Comparison of ENCODE assay signal across 17 cellular contexts in the genomic region with DNA sequence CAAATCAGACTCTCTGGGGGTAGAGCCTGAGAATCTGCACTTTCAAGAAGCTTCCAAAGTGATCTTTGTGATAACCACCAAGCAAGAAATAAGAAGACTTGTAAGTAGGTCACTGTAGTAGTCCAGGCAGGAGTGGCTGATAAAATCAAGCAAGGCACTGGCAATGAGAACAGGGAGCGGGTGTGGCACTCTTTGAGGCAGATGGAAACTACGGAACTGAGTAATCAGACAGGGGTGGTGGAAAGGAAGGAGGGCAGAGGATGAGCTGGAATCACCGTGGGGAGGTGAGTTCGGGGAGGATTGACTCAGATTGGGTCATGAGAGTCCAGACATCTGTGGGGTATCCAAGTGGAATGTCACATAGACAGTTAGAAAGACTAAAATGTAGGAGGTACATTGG. TPM values are rescaled to one million over a fixed set of nuclear protein-coding genes. Genes with fewer than 3 reads are reported as not detected.
"Had no signal": no experiment of that assay in that cellular context is flagged by ENCODE, and none has a peak within 500 bp of the region (broad histone marks: within the 10 kb centered on the region; RNA-seq: fewer than 3 reads in every experiment).

No MANE protein-coding gene starts in this region.

- H3K9me3 ChIP-seq: gastrocnemius medialis, heart left ventricle, ovary, psoas muscle, tibial artery, vagina had no signal

- H3K4me3 Mint-ChIP-seq: activated naive CD4-positive, alpha-beta T cell treated with anti-CD3 and anti-CD28 coated beads, Interleukin-2, amount 50 U/mL, for 24 hours; naive thymus-derived CD8-positive, alpha-beta T cell had no signal

- H3K36me3 ChIP-seq: gastrocnemius medialis, heart left ventricle, ovary, tibial artery, vagina, WERI-Rb-1 had no signal

- H3K27me3 ChIP-seq: ovary, vagina had no signal

- H3K27ac ChIP-seq: gastrocnemius medialis, heart left ventricle, ovary, psoas muscle, tibial artery, vagina, WERI-Rb-1 had no signal

- ATAC-seq: gastrocnemius medialis; heart left ventricle; naive thymus-derived CD8-positive, alpha-beta T cell; psoas muscle; right cardiac atrium; stimulated activated naive CD8-positive, alpha-beta T cell treated with anti-CD3 and anti-CD28 coated beads, Interleukin-15, Interleukin-2, amounts not matched to agents 100 U/mL and 50 U/mL, for 24 hours had no signal

- DNase-seq: activated CD4-positive, alpha-beta T cell treated with anti-CD3 and anti-CD28 coated beads for 1 hour; activated gamma-delta T cell; dermis blood vessel endothelial cell; effector memory CD4-positive, alpha-beta T cell; gastrocnemius medialis; heart left ventricle; naive thymus-derived CD8-positive, alpha-beta T cell; ovary; psoas muscle; right cardiac atrium; stimulated activated naive CD8-positive, alpha-beta T cell treated with anti-CD3 and anti-CD28 coated beads, Interleukin-15, Interleukin-2, amounts not matched to agents 100 U/mL and 50 U/mL, for 24 hours; substantia nigra; tibial artery; WERI-Rb-1 had no signal

- H3K27ac Mint-ChIP-seq: activated naive CD4-positive, alpha-beta T cell treated with anti-CD3 and anti-CD28 coated beads, Interleukin-2, amount 50 U/mL, for 24 hours had no signal

- H3K9me3 Mint-ChIP-seq: activated naive CD4-positive, alpha-beta T cell treated with anti-CD3 and anti-CD28 coated beads, Interleukin-2, amount 50 U/mL, for 24 hours; naive thymus-derived CD8-positive, alpha-beta T cell had no signal

- H3K36me3 Mint-ChIP-seq: activated naive CD4-positive, alpha-beta T cell treated with anti-CD3 and anti-CD28 coated beads, Interleukin-2, amount 50 U/mL, for 24 hours; naive thymus-derived CD8-positive, alpha-beta T cell had no signal

- H3K4me3 ChIP-seq: gastrocnemius medialis, heart left ventricle, ovary, psoas muscle, tibial artery, vagina had no signal

- H3K27me3 Mint-ChIP-seq: activated naive CD4-positive, alpha-beta T cell treated with anti-CD3 and anti-CD28 coated beads, Interleukin-2, amount 50 U/mL, for 24 hours had no signal

RNA-seq across cellular contexts. Expression of gene PLXNC1, which starts 44.4 kb away (rescaled TPM):
- polyA plus RNA-seq: endothelial cell of umbilical vein had no signal
